In genomic region chr10:95783741-95784140, GRCh38 we compare ENCODE assay signal across 11 cellular contexts. TPM values are rescaled to one million over a fixed set of nuclear protein-coding genes. Genes with fewer than 3 reads are reported as not detected.
DNase-seq lines count a peak whose midpoint lies in the region; ATAC-seq, FAIRE-seq and TF ChIP-seq lines count a peak whose summit lies in the region.
"Had no signal": no experiment of that assay in that cellular context is flagged by ENCODE, and none has a peak within 500 bp of the region (broad histone marks: within the 10 kb centered on the region; RNA-seq: fewer than 3 reads in every experiment).

No MANE protein-coding gene starts in this region.

- ATAC-seq in GM18858 (IDR thresholded peaks at IDR 0.05; ENCODE audit: unreplicated experiment) (peak; percentile 52), GM21526 (IDR thresholded peaks at IDR 0.05; ENCODE audit: low FRiP score, unreplicated experiment) (peak; percentile 50), HG03159 (IDR thresholded peaks at IDR 0.05; ENCODE audit: unreplicated experiment) (peak; percentile 63), GM12878 (peak; percentile 50), SK-N-SH treated with all-trans-retinoic acid at 6 μM for 48 hours (no peak)

- intact Hi-C loops in GM12878 (cut with micrococcal nuclease; ENCODE audit: unreplicated experiment), result loop anchor here (1.0 to 10.0 kb wide), 5 partner anchors 10 to 491 kb away; partner anchors contain the start of gene BLNK

- no peak for FAIRE-seq in GM12878 (lab: Jason Lieb, UNC)

- POLR2A ChIA-PET in GM12878 (lab: Charles Lee), result interaction anchor here (1.1 to 18.6 kb wide), 9 partner anchors 8 to 89 kb away, joined by 3 to 451 read pairs (median 20); partner anchors contain the start of genes ENTPD1 and TCTN3
- POLR2A ChIA-PET in SK-N-SH (lab: Yijun Ruan, JAX), result no interaction called here

- WGBS in GM12878 (ENCODE audit: insufficient coverage, insufficient replicate concordance, low lambda C conversion rate, missing lambda C conversion rate), result 1% methylated on average over 3 of the region's 3 CpGs
- 39% methylated on average over 3 of the region's 3 CpGs for WGBS in SK-N-SH (ENCODE audit: low lambda C conversion rate)

- SMC1A ChIA-PET in GM12878 (lab: Charles Lee; ENCODE audit: uncharacterized antibody, unreplicated experiment), result interaction anchor here (0.8 to 27.8 kb wide), 13 partner anchors 9 to 489 kb away, joined by 3 to 795 read pairs (median 16); partner anchors contain the start of genes ENTPD1 and TCTN3

- TF ChIP-seq CTCF in GM12878 (IDR thresholded peaks at IDR 0.05 in 2 of 3, conservative IDR thresholded peaks at IDR 0.05 in 1 of 3; ENCODE audit: control insufficient read depth in 2 of 3, extremely low read depth in 1 of 3, insufficient read depth in 1 of 3, low read depth in 3 of 3, low read length in 3 of 3), result no peak
- TF ChIP-seq CTCF in SK-N-SH (IDR thresholded peaks at IDR 0.05), result no peak

- peak; percentile 94 for DNase-seq in GM12878 (ENCODE audit: low read depth, low spot score)
- no peak for DNase-seq in NCI-H2227 treated with DMSO at 0.1 percent for 48 hours (lab: John Stamatoyannopoulos, UW)
- no peak for DNase-seq in kidney tubule cell (ENCODE audit: low spot score)
- no peak for DNase-seq in SK-N-SH
- DNase-seq: dorsolateral prefrontal cortex, nucleus accumbens, T-helper 2 cell had no signal

- peaks cover 9 to 22% of the 10 kb centered on the region in 2 experiments for H3K36me3 ChIP-seq in GM12878 (ENCODE audit: control insufficient read depth in 2 of 2, insufficient read depth in 2 of 2, low read length in 1 of 2)
- H3K36me3 ChIP-seq in SK-N-SH (replicated peaks in 1 of 2; ENCODE audit: control insufficient read depth in 1 of 2, insufficient read depth in 2 of 2, low read length in 1 of 2), result no peaks in the 10 kb centered on the region

- no TSS peak for BruUV-seq in GM12878 (replicated peaks; lab: Mats Ljungman, UMichigan)

- CTCF ChIA-PET in GM12878 (lab: Yijun Ruan, JAX) (interaction anchor here (0.6 to 7.5 kb wide), 8 partner anchors 11 to 125 kb away, joined by 3 to 112 read pairs (median 27); partner anchors contain the start of genes ENTPD1 and TCTN3), SK-N-SH (lab: Yijun Ruan, JAX) (interaction anchor here (1.0 to 1.4 kb wide), 2 partner anchors 111 to 338 kb away, joined by 3 read pairs; no protein-coding TSS in a partner anchor)

- TF ChIP-seq RAD21 in GM12878 (IDR thresholded peaks at IDR 0.05; ENCODE audit: insufficient read depth, low read depth, low read length) (peak; percentile 8; the same call in 1 of the 2 replicates), SK-N-SH (IDR thresholded peaks at IDR 0.05; ENCODE audit: low read length) (no peak)

- no peak overlapping the region for H3K4me3 ChIP-seq in GM12878
- H3K4me3 ChIP-seq in SK-N-SH (ENCODE audit: low read depth in 2 of 2, low read length in 1 of 2), result no peak overlapping the region
- H3K4me3 ChIP-seq: dorsolateral prefrontal cortex had no signal

- H3K9me2 ChIP-seq in SK-N-SH, result no peaks in the 10 kb centered on the region

- H3K79me2 ChIP-seq in GM12878 (ENCODE audit: control insufficient read depth, insufficient read depth, low read length) (peaks cover 98% of the 10 kb centered on the region), SK-N-SH (ENCODE audit: insufficient read depth) (no peaks in the 10 kb centered on the region)

- no peaks in the 10 kb centered on the region for H3K27me3 ChIP-seq in GM12878 (replicated peaks in 1 of 2; ENCODE audit: control insufficient read depth in 2 of 2, insufficient read depth in 2 of 2, low read length in 1 of 2)
- H3K27me3 ChIP-seq in SK-N-SH (ENCODE audit: insufficient read depth), result no peaks in the 10 kb centered on the region
- H3K27me3 ChIP-seq: dorsolateral prefrontal cortex had no signal

- TF ChIP-seq EP300 in GM12878 (IDR thresholded peaks at IDR 0.05; ENCODE audit: borderline replicate concordance in 1 of 2, control insufficient read depth in 1 of 2, low read depth in 2 of 2, low read length in 2 of 2) (peak; percentile 93 to 99), SK-N-SH (IDR thresholded peaks at IDR 0.05; ENCODE audit: borderline replicate concordance in 1 of 2, low read depth in 1 of 2, low read length in 1 of 2) (no peak)

- TF ChIP-seq POLR2A in GM12878 (IDR thresholded peaks at IDR 0.05; ENCODE audit: low read depth, low read length), result no peak

- H3K27ac ChIP-seq in GM12878 (ENCODE audit: control insufficient read depth, insufficient read depth) (peak overlapping the region; percentile 99), SK-N-SH (ENCODE audit: low read depth in 2 of 2, low read length in 1 of 2) (no peak overlapping the region)

- peak overlapping the region; percentile 79 for H3K4me2 ChIP-seq in GM12878 (ENCODE audit: control insufficient read depth, insufficient read depth)
- H3K4me2 ChIP-seq in SK-N-SH, result no peak overlapping the region

- RAD21 ChIA-PET in GM12878 (lab: Charles Lee; ENCODE audit: unreplicated experiment), result interaction anchor here (1.1 to 11.6 kb wide), 10 partner anchors 10 to 89 kb away, joined by 3 to 270 read pairs (median 24); partner anchors contain the start of genes ENTPD1 and TCTN3

- H3F3A ChIP-seq in SK-N-SH (replicated peaks; ENCODE audit: insufficient read depth), result peaks cover 5% of the 10 kb centered on the region

- in situ Hi-C loops in GM12878 (cut with MboI), result no loop called here

- H2AFZ ChIP-seq in GM12878 (ENCODE audit: control insufficient read depth, low read depth, low read length) (no peak overlapping the region), SK-N-SH (ENCODE audit: low read depth) (no peak overlapping the region)

- H3K4me1 ChIP-seq in GM12878 (ENCODE audit: control insufficient read depth, insufficient read depth, low read length) (peaks cover 79% of the 10 kb centered on the region), SK-N-SH (ENCODE audit: control insufficient read depth in 1 of 2, insufficient read depth in 2 of 2, low read depth in 1 of 2, low read length in 1 of 2) (no peaks in the 10 kb centered on the region)

- H4K20me1 ChIP-seq in GM12878 (ENCODE audit: control insufficient read depth, insufficient read depth), result no peaks in the 10 kb centered on the region
- no peaks in the 10 kb centered on the region for H4K20me1 ChIP-seq in SK-N-SH (ENCODE audit: insufficient read depth)

- H3K9me3 ChIP-seq in GM12878 (replicated peaks; ENCODE audit: control insufficient read depth, insufficient read depth, low read length) (no peaks in the 10 kb centered on the region; the same call in 2 of the 3 replicates), SK-N-SH (no peaks in the 10 kb centered on the region)

- H3K9ac ChIP-seq in GM12878 (ENCODE audit: control insufficient read depth, insufficient read depth, low read length) (peak overlapping the region; percentile 73; the same call in 1 of the 2 replicates), SK-N-SH (no peak overlapping the region)

TF ChIP-seq in GM12878, 131 proteins besides CTCF, POLR2A, EP300 and RAD21 (continues in another document):
- TF ChIP-seq ASH2L (IDR thresholded peaks at IDR 0.05; ENCODE audit: borderline replicate concordance, low read depth), result no peak

TF ChIP-seq in SK-N-SH treated with all-trans-retinoic acid at 6 μM for 48 hours, 23 proteins besides CTCF, POLR2A, EP300 and RAD21:
- TF ChIP-seq ZC3H10 (CRISPR knock-in tag; IDR thresholded peaks at IDR 0.05), result no peak
- TF ChIP-seq ZNF70 (CRISPR knock-in tag; IDR thresholded peaks at IDR 0.05), result no peak
- TF ChIP-seq OSR1 (CRISPR knock-in tag; IDR thresholded peaks at IDR 0.05), result no peak
- TF ChIP-seq CSDC2 (CRISPR knock-in tag; IDR thresholded peaks at IDR 0.05), result no peak
- no peak for TF ChIP-seq TOX (CRISPR knock-in tag; IDR thresholded peaks at IDR 0.05; ENCODE audit: borderline replicate concordance)
- TF ChIP-seq ZNF8 (CRISPR knock-in tag; IDR thresholded peaks at IDR 0.05), result no peak
- TF ChIP-seq RARB (CRISPR knock-in tag; IDR thresholded peaks at IDR 0.05), result no peak
- TF ChIP-seq ZFP3 (CRISPR knock-in tag; IDR thresholded peaks at IDR 0.05), result no peak
- TF ChIP-seq ZFP30 (CRISPR knock-in tag; IDR thresholded peaks at IDR 0.05), result no peak
- TF ChIP-seq BACH2 (CRISPR knock-in tag; IDR thresholded peaks at IDR 0.05; ENCODE audit: borderline replicate concordance), result no peak

TF ChIP-seq in SK-N-SH, 30 proteins besides CTCF, POLR2A, EP300 and RAD21 (continues in another document):
- TF ChIP-seq PBX3 (IDR thresholded peaks at IDR 0.05) (no peak), RCOR1 (IDR thresholded peaks at IDR 0.05; ENCODE audit: low read length) (no peak)

RNA-seq across cellular contexts. Expression of gene ENTPD1, which starts 27.8 kb away (rescaled TPM):
- total RNA-seq in GM12878 (2013; cell fraction: nucleolus; rRNA removed), result 1,304 and 1,321 TPM in 2 replicates
- 174 and 207 TPM in 2 replicates for total RNA-seq in GM12878 (2014; rRNA removed)
- total RNA-seq in GM12878 (2014; rRNA removed; fragmentation: Illumina TruSeq; extraction: Trizol), result 211 and 225 TPM in 2 replicates
- 191 and 192 TPM in 2 replicates for total RNA-seq in GM12878 (2021)
- polyA plus RNA-seq in GM12878 (2011; ENCODE audit: low read depth), result 134 TPM
- polyA plus RNA-seq in GM12878 (2011; rRNA removed), result 413 and 501 TPM in 2 replicates
- 240 and 247 TPM in 2 replicates for polyA plus RNA-seq in GM12878 (2011; cell fraction: cytosol; rRNA removed)
- 347 and 487 TPM in 2 replicates for polyA plus RNA-seq in GM12878 (2011; cell fraction: nucleus; rRNA removed)
- polyA plus RNA-seq in GM12878 (2012), result 141 and 153 TPM in 2 replicates
- polyA plus RNA-seq in GM12878 (2014; fragmentation: Illumina TruSeq; extraction: Trizol), result 267 and 329 TPM in 2 replicates
- 100 to 1,000 TPM; 110 to 113 TPM for polyA plus RNA-seq in GM12878 (2014; fragmentation: Nextera tagmentation; extraction: Ambion mirVana)
- 126 and 147 TPM in 2 replicates for polyA plus RNA-seq in GM12878 (2014; rRNA removed)
- polyA plus RNA-seq in GM12878 (2016; fragmentation: Nextera tagmentation; extraction: Ambion mirVana), result 100 to 1,000 TPM; 129 to 137 TPM
- polyA minus RNA-seq in GM12878 (2011; rRNA and poly(A)+ RNA removed), result 467 and 533 TPM in 2 replicates
- 132 and 154 TPM in 2 replicates for polyA minus RNA-seq in GM12878 (2011; cell fraction: cytosol; rRNA and poly(A)+ RNA removed)
- 363 and 434 TPM in 2 replicates for polyA minus RNA-seq in GM12878 (2011; cell fraction: nucleus; rRNA and poly(A)+ RNA removed)
- 0.02 TPM in 2 replicates for polyA plus RNA-seq in SK-N-SH (2012; rRNA removed)
- polyA plus RNA-seq in SK-N-SH (2012; cell fraction: cytosol; rRNA removed), result 0.01 and 0.03 TPM in 2 replicates
- polyA plus RNA-seq in SK-N-SH (2012; cell fraction: nucleus; rRNA removed), result 0.05 TPM in 2 replicates

Comparison
In these comparisons a context has a peak if more than half of its experiments do, and no peak if none do; other contexts are left out.
1. RNA of gene ENTPD1, which starts 27.8 kb away (polyA plus RNA-seq): 110 to 501 TPM in GM12878; 0.01 to 0.05 TPM in SK-N-SH; every median in the first group is over 100 times any median in the second.